Comparison of ENCODE assay signal across 17 cellular contexts in genomic region chr10:132910901-132911711, GRCh38. TPM values are rescaled to one million over a fixed set of nuclear protein-coding genes. Genes with fewer than 3 reads are reported as not detected.
DNase-seq lines count a peak whose midpoint lies in the region; ATAC-seq and TF ChIP-seq lines count a peak whose summit lies in the region.
"Had no signal": no experiment of that assay in that cellular context is flagged by ENCODE, and none has a peak within 500 bp of the region (broad histone marks: within the 10 kb centered on the region; RNA-seq: fewer than 3 reads in every experiment).

No MANE protein-coding gene starts in this region.

- H3K4me3 ChIP-seq in foreskin fibroblast (ENCODE audit: low read depth in 1 of 2, low read length in 2 of 2): no peak overlapping the region
- H3K4me3 ChIP-seq: adrenal gland, cardiac muscle cell, gastrocnemius medialis, upper lobe of left lung had no signal

- no peak overlapping the region for H3K4me3 Mint-ChIP-seq in CD14-positive monocyte
- peak overlapping the region; percentile 5; the same call in 1 of the 2 replicates for H3K4me3 Mint-ChIP-seq in HFFc6
- H3K4me3 Mint-ChIP-seq in stimulated activated effector memory CD8-positive, alpha-beta T cell treated with anti-CD3 and anti-CD28 coated beads, Interleukin-12 subunit alpha, Interleukin-12 subunit beta, amount 100 ng/mL, for 72 hours: no peak overlapping the region
- H3K4me3 Mint-ChIP-seq: stimulated activated naive CD8-positive, alpha-beta T cell treated with anti-CD3 and anti-CD28 coated beads, Interleukin-15, Interleukin-2, amounts not matched to agents 100 ng/mL and 50 ng/mL, for 24 hours had no signal

- DNase-seq in CD14-positive monocyte (ENCODE audit: low spot score): peak; percentile 34
- no peak for DNase-seq in HFFc6
- peak; percentile 14 to 40 for DNase-seq in foreskin fibroblast
- peak; percentile 74 for DNase-seq in posterior vena cava (ENCODE audit: low spot score)
- DNase-seq in RPMI8226: no peak
- no peak for DNase-seq in stimulated activated effector memory CD8-positive, alpha-beta T cell treated with anti-CD3 and anti-CD28 coated beads, Interleukin-12 subunit alpha, Interleukin-12 subunit beta, amount 100 ng/mL, for 72 hours (ENCODE audit: low spot score in 2 of 2)
- DNase-seq in NOMO-1 (lab: John Stamatoyannopoulos, UW; ENCODE audit: unreplicated experiment in 2 of 2): no peak
- no peak for DNase-seq in NCI-H526 treated with DMSO at 0.1 percent for 48 hours (lab: John Stamatoyannopoulos, UW)
- DNase-seq: activated CD4-positive, alpha-beta T cell treated with anti-CD3 and anti-CD28 coated beads for 1 hour; Calu3; KBM-7; NCI-H187 treated with DMSO at 0.1 percent for 48 hours had no signal

- peaks cover 0 to 5% (median 0%) of the 10 kb centered on the region in 7 donors for H3K9me3 Mint-ChIP-seq in CD14-positive monocyte
- H3K9me3 Mint-ChIP-seq in HFFc6: no peaks in the 10 kb centered on the region
- H3K9me3 Mint-ChIP-seq in stimulated activated effector memory CD8-positive, alpha-beta T cell treated with anti-CD3 and anti-CD28 coated beads, Interleukin-12 subunit alpha, Interleukin-12 subunit beta, amount 100 ng/mL, for 72 hours: no peaks in the 10 kb centered on the region
- H3K9me3 Mint-ChIP-seq: stimulated activated naive CD8-positive, alpha-beta T cell treated with anti-CD3 and anti-CD28 coated beads, Interleukin-15, Interleukin-2, amounts not matched to agents 100 ng/mL and 50 ng/mL, for 24 hours had no signal

- H3K4me1 Mint-ChIP-seq in CD14-positive monocyte: no peaks in the 10 kb centered on the region
- H3K4me1 Mint-ChIP-seq in HFFc6 (ENCODE audit: low read depth): peaks cover 5% of the 10 kb centered on the region; the same call in 1 of the 2 replicates
- H3K4me1 Mint-ChIP-seq in stimulated activated effector memory CD8-positive, alpha-beta T cell treated with anti-CD3 and anti-CD28 coated beads, Interleukin-12 subunit alpha, Interleukin-12 subunit beta, amount 100 ng/mL, for 72 hours: no peaks in the 10 kb centered on the region

- ATAC-seq in stimulated activated effector memory CD8-positive, alpha-beta T cell treated with anti-CD3 and anti-CD28 coated beads, Interleukin-12 subunit alpha, Interleukin-12 subunit beta, amount 100 ng/mL, for 72 hours: no peak
- ATAC-seq: gastrocnemius medialis had no signal

- peaks cover 4 to 6% (median 5%) of the 10 kb centered on the region in 3 donors for H3K27me3 Mint-ChIP-seq in CD14-positive monocyte (ENCODE audit: low read depth in 3 of 3)
- peaks cover 7% of the 10 kb centered on the region for H3K27me3 Mint-ChIP-seq in HFFc6 (ENCODE audit: insufficient read depth)
- H3K27me3 Mint-ChIP-seq: stimulated activated naive CD8-positive, alpha-beta T cell treated with anti-CD3 and anti-CD28 coated beads, Interleukin-15, Interleukin-2, amounts not matched to agents 100 ng/mL and 50 ng/mL, for 24 hours had no signal

- H3K27ac Mint-ChIP-seq in CD14-positive monocyte (no peak overlapping the region), HFFc6 (no peak overlapping the region)
- H3K27ac Mint-ChIP-seq in stimulated activated effector memory CD8-positive, alpha-beta T cell treated with anti-CD3 and anti-CD28 coated beads, Interleukin-12 subunit alpha, Interleukin-12 subunit beta, amount 100 ng/mL, for 72 hours: no peak overlapping the region
- H3K27ac Mint-ChIP-seq: stimulated activated naive CD8-positive, alpha-beta T cell treated with anti-CD3 and anti-CD28 coated beads, Interleukin-15, Interleukin-2, amounts not matched to agents 100 ng/mL and 50 ng/mL, for 24 hours had no signal

- intact Hi-C loops in CD14-positive monocyte (cut with micrococcal nuclease): no loop called here
- intact Hi-C loops in posterior vena cava (cut with DNase I): no loop called here

- TF ChIP-seq CTCF in CD14-positive monocyte (IDR thresholded peaks at IDR 0.05) (no peak), HFFc6 (IDR thresholded peaks at IDR 0.05) (no peak), foreskin fibroblast (IDR thresholded peaks at IDR 0.05; ENCODE audit: low read depth, low read length) (no peak)

- H3K36me3 Mint-ChIP-seq in CD14-positive monocyte (no peaks in the 10 kb centered on the region), HFFc6 (ENCODE audit: low read depth) (no peaks in the 10 kb centered on the region)
- no peaks in the 10 kb centered on the region for H3K36me3 Mint-ChIP-seq in stimulated activated effector memory CD8-positive, alpha-beta T cell treated with anti-CD3 and anti-CD28 coated beads, Interleukin-12 subunit alpha, Interleukin-12 subunit beta, amount 100 ng/mL, for 72 hours

RNA-seq across cellular contexts. Expression of gene CFAP46, which starts 31.3 kb away (rescaled TPM):
- not detected for polyA plus RNA-seq in CD14-positive monocyte
- 1 to 10 TPM in 2 of 6 experiments, under 1 TPM in 3, not detected in 1; 0.31 to 1.4 (median 0.32) TPM for total RNA-seq in HFFc6 (2021; fragmentation: NEBNext Ultra II Directional; extraction: Animal tissue kit (Norgen Biotek cat#: 25700))
- under 1 TPM; 0.14 to 0.81 TPM for total RNA-seq in posterior vena cava
- total RNA-seq: Calu3 had no signal

Comparison
In these comparisons a context has a peak if more than half of its experiments do, and no peak if none do; other contexts are left out.
1. DNase-seq: peak in CD14-positive monocyte (single experiment), foreskin fibroblast (2 of 2) and posterior vena cava (single experiment); none in HFFc6 (single experiment), RPMI8226 (single experiment), stimulated activated effector memory CD8-positive, alpha-beta T cell treated with anti-CD3 and anti-CD28 coated beads, Interleukin-12 subunit alpha, Interleukin-12 subunit beta, amount 100 ng/mL, for 72 hours (0 of 2), NOMO-1 (0 of 2) and NCI-H526 treated with DMSO at 0.1 percent for 48 hours (single experiment).